In the genomic region with DNA sequence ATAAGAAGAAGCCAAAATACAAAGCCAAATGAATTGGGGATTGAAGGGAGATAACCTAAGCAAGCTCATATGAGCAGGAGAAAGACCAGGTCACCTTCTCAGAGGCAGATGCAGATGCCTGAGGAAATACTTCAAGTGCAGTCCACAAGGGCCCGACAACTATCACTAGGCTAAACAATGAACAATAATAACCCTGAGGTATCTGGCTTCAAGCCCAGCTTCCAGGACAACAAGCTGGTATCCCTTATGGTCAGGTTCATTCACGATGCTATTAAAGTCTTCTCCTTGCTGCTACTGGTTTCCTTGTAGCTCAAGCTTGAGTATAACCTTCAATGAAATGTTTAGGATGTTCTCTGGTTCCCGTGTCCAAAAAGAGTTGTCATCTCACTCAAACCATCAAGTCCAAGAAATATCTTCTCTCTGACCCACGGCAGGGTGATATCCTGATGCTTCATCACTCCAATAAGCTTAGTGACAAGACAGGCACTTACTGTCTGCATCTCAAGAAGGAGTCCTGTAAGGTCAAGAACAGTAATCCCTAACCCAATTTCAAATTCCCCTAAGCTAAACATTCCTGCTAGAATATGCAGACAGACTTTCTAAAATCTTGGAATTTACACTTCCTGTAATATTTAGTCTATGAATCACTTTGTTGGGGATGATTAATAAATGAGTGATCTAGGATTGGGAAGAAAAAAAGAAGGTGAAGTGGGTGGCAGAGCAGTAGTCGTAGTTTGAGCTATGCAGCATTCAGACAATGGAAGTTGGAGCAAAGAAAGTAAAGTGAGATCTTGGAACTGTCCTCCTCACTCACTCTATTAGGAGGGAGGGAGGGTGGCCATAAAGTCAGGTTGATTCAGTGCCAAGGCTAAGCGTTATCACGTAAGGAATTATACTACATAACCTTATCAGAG, we compare ENCODE assay signal across 11 cellular contexts. TPM values are rescaled to one million over a fixed set of nuclear protein-coding genes. Genes with fewer than 3 reads are reported as not detected.
DNase-seq lines count a peak whose midpoint lies in the region; FAIRE-seq and TF ChIP-seq lines count a peak whose summit lies in the region.
"Had no signal": no experiment of that assay in that cellular context is flagged by ENCODE, and none has a peak within 500 bp of the region (broad histone marks: within the 10 kb centered on the region; RNA-seq: fewer than 3 reads in every experiment).

No MANE protein-coding gene starts in this region.

- H3K27me3 Mint-ChIP-seq in astrocyte (ENCODE audit: low read depth, unreplicated experiment), result no peaks in the 10 kb centered on the region

- intact Hi-C loops in spleen (cut with DNase I; ENCODE audit: low total_unique reads), result no loop called here

- no peak for TF ChIP-seq CTCF in astrocyte (IDR thresholded peaks at IDR 0.05; ENCODE audit: insufficient read depth, low read depth, low read length)
- no peak for TF ChIP-seq CTCF in tibial nerve (IDR thresholded peaks at IDR 0.05)
- TF ChIP-seq CTCF in D721Med (IDR thresholded peaks at IDR 0.05; ENCODE audit: insufficient read depth, missing control alignments), result no peak
- TF ChIP-seq CTCF in spleen (IDR thresholded peaks at IDR 0.05 in 8 of 11, conservative IDR thresholded peaks at IDR 0.05 in 3 of 11), result no peak

- peak; percentile 72 for DNase-seq in DMS153 (lab: John Stamatoyannopoulos, UW)
- peak; percentile 86 for DNase-seq in LHCN-M2 (ENCODE audit: low read depth)
- DNase-seq in astrocyte (ENCODE audit: low read depth), result peak; percentile 89
- peak; percentile 77 to 96 for DNase-seq in lung microvascular endothelial cell (ENCODE audit: low read depth in 2 of 2)
- DNase-seq in tibial nerve (ENCODE audit: low spot score in 2 of 2), result no peak
- no peak for DNase-seq in effector CD4-positive, alpha-beta T cell
- DNase-seq in D721Med (ENCODE audit: insufficient read length, low spot score), result no peak
- DNase-seq in spleen, result no peak
- DNase-seq: effector memory CD8-positive, alpha-beta T cell; NCI-H1436 had no signal

- H2AFZ ChIP-seq in astrocyte (ENCODE audit: low read depth, low read length), result no peak overlapping the region

- no peak for TF ChIP-seq EP300 in tibial nerve (IDR thresholded peaks at IDR 0.05)

- H3K4me1 ChIP-seq in astrocyte (ENCODE audit: insufficient read depth, low read length) (peaks cover 36% of the 10 kb centered on the region), tibial nerve (peaks cover 0 to 24% (median 0%) of the 10 kb centered on the region in 4 donors), spleen (peaks cover 0 to 6% (median 0%) of the 10 kb centered on the region in 6 donors)

- 64 to 67% methylated on average over 7 of the region's 7 CpGs for WGBS in tibial nerve, 2 donors
- 65 to 77% (median 76%) methylated on average over 7 of the region's 7 CpGs for WGBS in spleen, 5 donors

- H3K27ac Mint-ChIP-seq in astrocyte (ENCODE audit: unreplicated experiment), result peak overlapping the region; percentile 54
- H3K27ac Mint-ChIP-seq: effector memory CD8-positive, alpha-beta T cell; stimulated activated effector memory CD8-positive, alpha-beta T cell treated with anti-CD3 and anti-CD28 coated beads, Interleukin-12 subunit alpha, Interleukin-12 subunit beta, amount 100 ng/mL, for 72 hours had no signal

- H3K79me2 ChIP-seq in astrocyte (ENCODE audit: insufficient read depth, low read length), result no peaks in the 10 kb centered on the region

- H3K9ac ChIP-seq in astrocyte (ENCODE audit: low read length), result peak overlapping the region; percentile 59

- no peaks in the 10 kb centered on the region for H3K27me3 ChIP-seq in astrocyte (ENCODE audit: insufficient read depth, low read length)
- no peaks in the 10 kb centered on the region for H3K27me3 ChIP-seq in tibial nerve
- H3K27me3 ChIP-seq in spleen (replicated peaks in 1 of 7), result no peaks in the 10 kb centered on the region

- peak overlapping the region; percentile 80 for H3K4me2 ChIP-seq in astrocyte (ENCODE audit: low read length)

- H3K9me3 ChIP-seq in astrocyte (ENCODE audit: insufficient read depth, low read depth, low read length) (no peaks in the 10 kb centered on the region), tibial nerve (no peaks in the 10 kb centered on the region), spleen (no peaks in the 10 kb centered on the region)

- H3K36me3 ChIP-seq in astrocyte (ENCODE audit: insufficient read depth, low read length) (no peaks in the 10 kb centered on the region), tibial nerve (no peaks in the 10 kb centered on the region), spleen (no peaks in the 10 kb centered on the region)

- peaks cover 43% of the 10 kb centered on the region for H3K4me1 Mint-ChIP-seq in astrocyte (ENCODE audit: low read depth, unreplicated experiment)
- H3K4me1 Mint-ChIP-seq: stimulated activated effector memory CD8-positive, alpha-beta T cell treated with anti-CD3 and anti-CD28 coated beads, Interleukin-12 subunit alpha, Interleukin-12 subunit beta, amount 100 ng/mL, for 72 hours had no signal

- no peaks in the 10 kb centered on the region for H3K36me3 Mint-ChIP-seq in astrocyte (ENCODE audit: low read depth, unreplicated experiment)
- H3K36me3 Mint-ChIP-seq: stimulated activated effector memory CD8-positive, alpha-beta T cell treated with anti-CD3 and anti-CD28 coated beads, Interleukin-12 subunit alpha, Interleukin-12 subunit beta, amount 100 ng/mL, for 72 hours had no signal

- H3K4me3 ChIP-seq in astrocyte (ENCODE audit: insufficient read depth, low read depth, low read length) (peak overlapping the region; percentile 34), tibial nerve (no peak overlapping the region), spleen (no peak overlapping the region)

- TF ChIP-seq POLR2A in tibial nerve (IDR thresholded peaks at IDR 0.05), result no peak
- TF ChIP-seq POLR2A in spleen (IDR thresholded peaks at IDR 0.05), result no peak

- FAIRE-seq in astrocyte (lab: Jason Lieb, UNC), result peak; percentile 98
- no peak for FAIRE-seq in D721Med (lab: Jason Lieb, UNC)

- H3K4me3 Mint-ChIP-seq in astrocyte (ENCODE audit: unreplicated experiment), result no peak overlapping the region
- H3K4me3 Mint-ChIP-seq: effector memory CD8-positive, alpha-beta T cell; stimulated activated effector memory CD8-positive, alpha-beta T cell treated with anti-CD3 and anti-CD28 coated beads, Interleukin-12 subunit alpha, Interleukin-12 subunit beta, amount 100 ng/mL, for 72 hours had no signal

- no peaks in the 10 kb centered on the region for H4K20me1 ChIP-seq in astrocyte (ENCODE audit: insufficient read depth, low read length)

- peak overlapping the region; percentile 92 for H3K27ac ChIP-seq in astrocyte (ENCODE audit: low read depth, low read length)
- H3K27ac ChIP-seq in tibial nerve, result no peak overlapping the region
- H3K27ac ChIP-seq in spleen, result no peak overlapping the region

- H3K9me3 Mint-ChIP-seq in astrocyte (ENCODE audit: unreplicated experiment), result no peaks in the 10 kb centered on the region
- H3K9me3 Mint-ChIP-seq: effector memory CD8-positive, alpha-beta T cell; stimulated activated effector memory CD8-positive, alpha-beta T cell treated with anti-CD3 and anti-CD28 coated beads, Interleukin-12 subunit alpha, Interleukin-12 subunit beta, amount 100 ng/mL, for 72 hours had no signal

RNA-seq across cellular contexts. Expression of a gene that starts 33.1 kb away (rescaled TPM):
- 61.4 and 61.7 TPM in 2 replicates for total RNA-seq in LHCN-M2 (2014; rRNA removed)
- polyA plus RNA-seq in LHCN-M2 (2012), result 41.3 TPM
- 23.9 and 28.8 TPM in 2 replicates for total RNA-seq in astrocyte
- total RNA-seq in lung microvascular endothelial cell, result 8.1 and 8.5 TPM in 2 replicates
- 10 to 100 TPM; 17.3 to 27.2 (median 23.8) TPM for total RNA-seq in tibial nerve
- 10 to 100 TPM in 4 of 7 donors, 1 to 10 TPM in 3; 5.4 to 14.6 (median 10.5) TPM for total RNA-seq in spleen
- polyA plus RNA-seq in spleen, result 10 to 100 TPM in 1 of 3 donors, 1 to 10 TPM in 2; 7.0 to 12.4 (median 8.2) TPM

Comparison
In these comparisons a context has a peak if more than half of its experiments do, and no peak if none do; other contexts are left out.
1. DNase-seq: peak in DMS153 (single experiment), LHCN-M2 (single experiment), astrocyte (single experiment) and lung microvascular endothelial cell (2 of 2); none in tibial nerve (0 of 2), effector CD4-positive, alpha-beta T cell (single experiment), D721Med (single experiment) and spleen (single experiment).